ENCODE assay signal across 8 cellular contexts in the genomic region with DNA sequence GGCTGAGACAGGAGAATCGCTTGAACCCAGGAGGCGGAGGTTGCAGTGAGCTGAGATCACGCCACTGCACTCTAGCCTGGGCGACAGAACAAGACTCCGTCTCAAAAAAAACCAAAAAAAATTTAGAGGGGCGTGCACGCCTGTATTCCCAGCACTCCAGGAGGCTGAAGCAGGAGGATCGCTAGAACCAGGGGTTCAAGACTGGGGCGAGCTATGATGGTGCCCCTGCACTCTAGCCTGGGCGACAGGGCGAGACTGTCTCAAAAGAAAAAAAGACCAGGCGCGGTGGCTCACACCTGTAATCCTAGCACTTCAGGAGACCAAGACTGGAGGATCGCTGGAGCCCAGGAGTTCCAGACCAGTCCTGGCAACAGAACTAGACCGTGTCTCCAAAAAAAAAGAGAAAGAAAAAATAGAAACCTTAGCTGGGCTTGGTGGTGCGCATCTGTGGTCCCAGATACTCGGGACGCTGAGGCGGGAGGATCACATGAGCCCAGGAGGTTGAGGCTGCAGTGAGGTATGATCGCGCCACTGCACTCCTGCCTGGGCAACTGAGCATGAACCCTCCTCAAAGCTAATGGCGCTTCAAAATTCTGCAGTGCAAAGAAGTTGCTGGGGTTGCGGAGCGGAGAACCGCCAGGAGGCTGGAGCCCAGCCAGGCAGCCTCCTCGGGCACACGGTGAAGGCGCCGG. TPM values are rescaled to one million over a fixed set of nuclear protein-coding genes. Genes with fewer than 3 reads are reported as not detected.
DNase-seq lines count a peak whose midpoint lies in the region; ATAC-seq, FAIRE-seq and TF ChIP-seq lines count a peak whose summit lies in the region.

No MANE protein-coding gene starts in this region.

- peak overlapping the region; percentile 95 for H3K9ac ChIP-seq in iPS-18a (ENCODE audit: low read length)

- peak overlapping the region; percentile 95 for H3K4me3 ChIP-seq in iPS-18a (ENCODE audit: low read length)

- H3K9me3 Mint-ChIP-seq in activated T-helper 17 cell treated with anti-CD3 and anti-CD28 coated beads, Interleukin-2, amount 50 U/mL, for 72 hours: no peaks in the 10 kb centered on the region
- H3K9me3 Mint-ChIP-seq in stimulated activated naive B cell treated with anti-CD40 and anti-IgM and Interleukin-4, amounts not matched to agents 10 μg/mL and 1 μg/mL and 100 μg/mL, for 72 hours: no peaks in the 10 kb centered on the region

- H3K27ac ChIP-seq in iPS-18a (ENCODE audit: low read length): peak overlapping the region; percentile 89

- peaks cover 4% of the 10 kb centered on the region for H3K4me1 ChIP-seq in iPS-18a (ENCODE audit: control insufficient read depth, low read depth, low read length)

- peak overlapping the region; percentile 98 for H3K4me3 Mint-ChIP-seq in activated T-helper 17 cell treated with anti-CD3 and anti-CD28 coated beads, Interleukin-2, amount 50 U/mL, for 72 hours
- peak overlapping the region; percentile 95 to 99 for H3K4me3 Mint-ChIP-seq in stimulated activated naive B cell treated with anti-CD40 and anti-IgM and Interleukin-4, amounts not matched to agents 10 μg/mL and 1 μg/mL and 100 μg/mL, for 72 hours

- TF ChIP-seq POLR2A in GM12891 (IDR thresholded peaks at IDR 0.05; ENCODE audit: low read depth, low read length): no peak

- no peak for DNase-seq in GM12891 (ENCODE audit: insufficient read length, low spot score)
- no peak for DNase-seq in stimulated activated naive B cell treated with anti-CD40 and anti-IgM and Interleukin-4, amounts not matched to agents 10 μg/mL and 1 μg/mL and 100 μg/mL, for 72 hours
- no peak for DNase-seq in DMS79 treated with DMSO at 0.1 percent for 48 hours (lab: John Stamatoyannopoulos, UW)
- DNase-seq in activated effector memory CD4-positive, alpha-beta T cell treated with Interleukin-2 at 50 U/mL for 16 hours: no peak
- no peak for DNase-seq in DMS53 (lab: John Stamatoyannopoulos, UW)

- peaks cover 5% of the 10 kb centered on the region for H3K4me1 Mint-ChIP-seq in activated T-helper 17 cell treated with anti-CD3 and anti-CD28 coated beads, Interleukin-2, amount 50 U/mL, for 72 hours
- peaks cover 25 to 47% of the 10 kb centered on the region in 2 donors for H3K4me1 Mint-ChIP-seq in stimulated activated naive B cell treated with anti-CD40 and anti-IgM and Interleukin-4, amounts not matched to agents 10 μg/mL and 1 μg/mL and 100 μg/mL, for 72 hours

- H3K9me3 ChIP-seq in iPS-18a (ENCODE audit: control insufficient read depth, low read depth, low read length): no peaks in the 10 kb centered on the region

- FAIRE-seq in GM12891 (lab: Jason Lieb, UNC): peak; percentile 9

- peaks cover 29% of the 10 kb centered on the region for H3K36me3 Mint-ChIP-seq in activated T-helper 17 cell treated with anti-CD3 and anti-CD28 coated beads, Interleukin-2, amount 50 U/mL, for 72 hours (ENCODE audit: low read depth)
- H3K36me3 Mint-ChIP-seq in stimulated activated naive B cell treated with anti-CD40 and anti-IgM and Interleukin-4, amounts not matched to agents 10 μg/mL and 1 μg/mL and 100 μg/mL, for 72 hours: peaks cover 6 to 9% of the 10 kb centered on the region in 2 donors

- peak overlapping the region; percentile 98 for H3K27ac Mint-ChIP-seq in activated T-helper 17 cell treated with anti-CD3 and anti-CD28 coated beads, Interleukin-2, amount 50 U/mL, for 72 hours
- peak overlapping the region; percentile 100 for H3K27ac Mint-ChIP-seq in stimulated activated naive B cell treated with anti-CD40 and anti-IgM and Interleukin-4, amounts not matched to agents 10 μg/mL and 1 μg/mL and 100 μg/mL, for 72 hours

- peak; percentile 26 for ATAC-seq in HG02840 (IDR thresholded peaks at IDR 0.05; ENCODE audit: low FRiP score, unreplicated experiment)
- ATAC-seq in activated T-helper 17 cell treated with anti-CD3 and anti-CD28 coated beads, Interleukin-2, amount 50 U/mL, for 72 hours (replicated peaks): peak; percentile 43
- ATAC-seq in stimulated activated naive B cell treated with anti-CD40 and anti-IgM and Interleukin-4, amounts not matched to agents 10 μg/mL and 1 μg/mL and 100 μg/mL, for 72 hours (replicated peaks): peak in 1 of 2 donors; percentile 1

- no peaks in the 10 kb centered on the region for H3K36me3 ChIP-seq in iPS-18a (ENCODE audit: control insufficient read depth, low read depth, low read length)

- H3K27me3 Mint-ChIP-seq in activated T-helper 17 cell treated with anti-CD3 and anti-CD28 coated beads, Interleukin-2, amount 50 U/mL, for 72 hours: no peaks in the 10 kb centered on the region
- no peaks in the 10 kb centered on the region for H3K27me3 Mint-ChIP-seq in stimulated activated naive B cell treated with anti-CD40 and anti-IgM and Interleukin-4, amounts not matched to agents 10 μg/mL and 1 μg/mL and 100 μg/mL, for 72 hours

- peaks cover 22% of the 10 kb centered on the region for H3K27me3 ChIP-seq in iPS-18a (ENCODE audit: control insufficient read depth, insufficient read depth, low read length)

TF ChIP-seq in GM12891, 5 proteins besides CTCF, POLR2A, EP300 and RAD21:
- TF ChIP-seq POLR2AphosphoS5 (IDR thresholded peaks at IDR 0.05; ENCODE audit: low read depth, low read length) (no peak), TAF1 (IDR thresholded peaks at IDR 0.05; ENCODE audit: low read depth, low read length) (no peak; the same call in 1 of the 2 replicates), PAX5 (IDR thresholded peaks at IDR 0.05; ENCODE audit: insufficient read depth, low read length, severe bottlenecking) (peak; percentile 3), SPI1 (IDR thresholded peaks at IDR 0.05; ENCODE audit: low read depth, low read length) (no peak), POU2F2 (IDR thresholded peaks at IDR 0.05; ENCODE audit: low read depth, low read length) (0 out of 2 replicates have a peak, but pooled peaks have one; percentile 74)

RNA-seq across cellular contexts. Expression of gene MBLAC1, which starts 0.4 kb away (rescaled TPM):
- 0.87 TPM for polyA plus RNA-seq in GM12891 (2012; ENCODE audit: low read depth, missing spikeins)
- 1 to 10 TPM; 3.8 to 4.2 TPM for total RNA-seq in activated T-helper 17 cell treated with anti-CD3 and anti-CD28 coated beads, Interleukin-2, amount 50 U/mL, for 72 hours

RNA-seq across cellular contexts. Expression of gene CNPY4, which starts 7.0 kb away (rescaled TPM):
- polyA plus RNA-seq in GM12891 (2012; ENCODE audit: low read depth, missing spikeins): 2.8 TPM
- total RNA-seq in activated T-helper 17 cell treated with anti-CD3 and anti-CD28 coated beads, Interleukin-2, amount 50 U/mL, for 72 hours: 10 to 100 TPM; 15.0 to 21.6 TPM

RNA-seq across cellular contexts. Expression of gene TAF6, which starts 7.2 kb away (rescaled TPM):
- polyA plus RNA-seq in GM12891 (2012; ENCODE audit: low read depth, missing spikeins): 23.2 TPM
- 10 to 100 TPM; 29.6 to 55.0 TPM for total RNA-seq in activated T-helper 17 cell treated with anti-CD3 and anti-CD28 coated beads, Interleukin-2, amount 50 U/mL, for 72 hours

RNA-seq across cellular contexts. Expression of gene LAMTOR4, which starts 22.3 kb away (rescaled TPM):
- 188 TPM for polyA plus RNA-seq in GM12891 (2012; ENCODE audit: low read depth, missing spikeins)
- 100 to 1,000 TPM; 129 to 132 TPM for total RNA-seq in activated T-helper 17 cell treated with anti-CD3 and anti-CD28 coated beads, Interleukin-2, amount 50 U/mL, for 72 hours

RNA-seq across cellular contexts. Expression of gene AP4M1, which starts 24.9 kb away (rescaled TPM):
- polyA plus RNA-seq in GM12891 (2012; ENCODE audit: low read depth, missing spikeins): 9.1 TPM
- 10 to 100 TPM in 1 of 2 donors, 1 to 10 TPM in 1; 8.2 to 12.7 TPM for total RNA-seq in activated T-helper 17 cell treated with anti-CD3 and anti-CD28 coated beads, Interleukin-2, amount 50 U/mL, for 72 hours
